Comparison of ENCODE assay signal across 9 cellular contexts in genomic region chr1:156624814-156625435, GRCh38. TPM values are rescaled to one million over a fixed set of nuclear protein-coding genes. Genes with fewer than 3 reads are reported as not detected.
DNase-seq lines count a peak whose midpoint lies in the region; ATAC-seq, FAIRE-seq and TF ChIP-seq lines count a peak whose summit lies in the region.
"Had no signal": no experiment of that assay in that cellular context is flagged by ENCODE, and none has a peak within 500 bp of the region (broad histone marks: within the 10 kb centered on the region; RNA-seq: fewer than 3 reads in every experiment).

No MANE protein-coding gene starts in this region.

- H3K9me3 Mint-ChIP-seq in activated CD4-positive, alpha-beta T cell treated with anti-CD3 and anti-CD28 coated beads, Interleukin-2, amount 10 ng/mL, durations not matched to agents 24 days and 14 days, result no peaks in the 10 kb centered on the region

- 24% methylated on average over 48 of the region's 55 CpGs for WGBS in GM12878 (ENCODE audit: insufficient coverage, insufficient replicate concordance, low lambda C conversion rate, missing lambda C conversion rate)
- 4% methylated on average over 25 of the region's 55 CpGs for WGBS in suprapubic skin

- TF ChIP-seq RAD21 in GM12878 (IDR thresholded peaks at IDR 0.05; ENCODE audit: insufficient read depth, low read depth, low read length), result no peak

- peaks cover 2% of the 10 kb centered on the region for H3K36me3 Mint-ChIP-seq in activated CD4-positive, alpha-beta T cell treated with anti-CD3 and anti-CD28 coated beads, Interleukin-2, amount 10 ng/mL, durations not matched to agents 24 days and 14 days (ENCODE audit: low read depth)

- no peak overlapping the region for H2AFZ ChIP-seq in GM12878 (ENCODE audit: control insufficient read depth, low read depth, low read length)

- peak overlapping the region; percentile 69 for H3K4me3 Mint-ChIP-seq in activated CD4-positive, alpha-beta T cell treated with anti-CD3 and anti-CD28 coated beads, Interleukin-2, amount 10 ng/mL, durations not matched to agents 24 days and 14 days

- H3K4me3 ChIP-seq in GM12878 (no peak overlapping the region), kidney (ENCODE audit: low read length in 2 of 2) (no peak overlapping the region), suprapubic skin (peak overlapping the region; percentile 42)

- peaks cover 9% of the 10 kb centered on the region for H3K4me1 Mint-ChIP-seq in activated CD4-positive, alpha-beta T cell treated with anti-CD3 and anti-CD28 coated beads, Interleukin-2, amount 10 ng/mL, durations not matched to agents 24 days and 14 days

- no peaks in the 10 kb centered on the region for H4K20me1 ChIP-seq in GM12878 (ENCODE audit: control insufficient read depth, insufficient read depth)

- intact Hi-C loops in activated CD4-positive, alpha-beta T cell treated with anti-CD3 and anti-CD28 coated beads, Interleukin-2, amount 10 ng/mL, durations not matched to agents 24 days and 14 days (cut with micrococcal nuclease), result loop anchor here (1.0 to 10.0 kb wide), 4 partner anchors 32 to 300 kb away; partner anchors contain the start of gene LRRC71
- intact Hi-C loops in GM12878 (cut with micrococcal nuclease; ENCODE audit: unreplicated experiment) (loop anchor here (10.0 kb wide), 1 partner anchor 100 kb away; the partner anchor contains the start of genes ISG20L2 and METTL25B), kidney (cut with DNase I) (no loop called here)

- peak; percentile 58 for DNase-seq in activated CD4-positive, alpha-beta T cell treated with anti-CD3 and anti-CD28 coated beads, Interleukin-2, amount 10 ng/mL, durations not matched to agents 24 days and 14 days
- no peak for DNase-seq in activated CD4-positive, alpha-beta T cell treated with anti-CD3 and anti-CD28 coated beads, Interleukin-2, amount 50 U/mL, for 1 hour
- no peak for DNase-seq in GM12878 (ENCODE audit: low read depth, low spot score)
- peak; percentile 79 for DNase-seq in kidney
- DNase-seq in suprapubic skin (ENCODE audit: low spot score in 2 of 2), result no peak
- no peak for DNase-seq in NCI-H2171 treated with DMSO at 0.1 percent for 48 hours (lab: John Stamatoyannopoulos, UW)
- no peak for DNase-seq in NCI-H2081 treated with DMSO at 0.1 percent for 48 hours (lab: John Stamatoyannopoulos, UW)
- DNase-seq in C1 segment of cervical spinal cord (lab: John Stamatoyannopoulos, UW), result no peak

- RAD21 ChIA-PET in GM12878 (lab: Charles Lee; ENCODE audit: unreplicated experiment), result interaction anchor here (0.7 to 2.1 kb wide), 6 partner anchors 31 to 179 kb away, joined by 3 to 9 read pairs (median 4); partner anchors contain the start of gene CRABP2

- SMC1A ChIA-PET in GM12878 (lab: Charles Lee; ENCODE audit: uncharacterized antibody, unreplicated experiment), result interaction anchor here (0.6 to 1.0 kb wide), 5 partner anchors 30 to 101 kb away, joined by 3 to 5 read pairs (median 3); no protein-coding TSS in a partner anchor

- in situ Hi-C loops in GM12878 (cut with MboI), result no loop called here

- H3K27ac ChIP-seq in GM12878 (ENCODE audit: control insufficient read depth, insufficient read depth), result no peak overlapping the region
- H3K27ac ChIP-seq in kidney (ENCODE audit: low read depth in 2 of 2, low read length in 2 of 2), result no peak overlapping the region
- H3K27ac ChIP-seq in suprapubic skin, result no peak overlapping the region

- POLR2A ChIA-PET in GM12878 (lab: Charles Lee), result interaction anchor here (0.6 kb wide), 1 partner anchor 666 kb away, joined by 3 read pairs; no protein-coding TSS in a partner anchor

- peaks cover 10 to 22% of the 10 kb centered on the region in 2 experiments for H3K27me3 ChIP-seq in GM12878 (replicated peaks in 1 of 2; ENCODE audit: control insufficient read depth in 2 of 2, insufficient read depth in 2 of 2, low read length in 1 of 2)
- peaks cover 82% of the 10 kb centered on the region for H3K27me3 ChIP-seq in suprapubic skin

- TF ChIP-seq EP300 in GM12878 (IDR thresholded peaks at IDR 0.05; ENCODE audit: borderline replicate concordance in 1 of 2, control insufficient read depth in 1 of 2, low read depth in 2 of 2, low read length in 2 of 2), result no peak
- no peak for TF ChIP-seq EP300 in suprapubic skin (IDR thresholded peaks at IDR 0.05)

- no TSS peak for BruUV-seq in GM12878 (replicated peaks; lab: Mats Ljungman, UMichigan)

- no peaks in the 10 kb centered on the region for H3K79me2 ChIP-seq in GM12878 (ENCODE audit: control insufficient read depth, insufficient read depth, low read length)

- peak; percentile 8; the same call in 2 of the 3 replicates for ATAC-seq in GM12878

- CTCF ChIA-PET in GM12878 (lab: Yijun Ruan, JAX), result interaction anchor here (0.5 to 9.2 kb wide), 16 partner anchors 12 to 398 kb away, joined by 3 to 208 read pairs (median 6); partner anchors contain the start of genes CRABP2 and NAXE

- H3K27me3 Mint-ChIP-seq in activated CD4-positive, alpha-beta T cell treated with anti-CD3 and anti-CD28 coated beads, Interleukin-2, amount 10 ng/mL, durations not matched to agents 24 days and 14 days, result peaks cover 62% of the 10 kb centered on the region

- H3K9ac ChIP-seq in GM12878 (ENCODE audit: control insufficient read depth, insufficient read depth, low read length), result no peak overlapping the region
- H3K9ac ChIP-seq in kidney (ENCODE audit: low read length in 2 of 2), result no peak overlapping the region

- H3K4me1 ChIP-seq in GM12878 (ENCODE audit: control insufficient read depth, insufficient read depth, low read length), result no peaks in the 10 kb centered on the region; the same call in 1 of the 2 replicates
- peaks cover 0 to 15% of the 10 kb centered on the region in 2 donors for H3K4me1 ChIP-seq in kidney (ENCODE audit: control insufficient read depth in 1 of 2, insufficient read depth in 1 of 2, low read depth in 1 of 2, low read length in 2 of 2)
- peaks cover 21% of the 10 kb centered on the region for H3K4me1 ChIP-seq in suprapubic skin

- TF ChIP-seq POLR2A in GM12878 (IDR thresholded peaks at IDR 0.05; ENCODE audit: low read depth, low read length) (no peak), suprapubic skin (IDR thresholded peaks at IDR 0.05) (no peak)

- H3K36me3 ChIP-seq in GM12878 (ENCODE audit: control insufficient read depth in 2 of 2, insufficient read depth in 2 of 2, low read length in 1 of 2) (no peaks in the 10 kb centered on the region), kidney (ENCODE audit: control insufficient read depth in 1 of 2, insufficient read depth in 2 of 2, low read length in 2 of 2) (no peaks in the 10 kb centered on the region), suprapubic skin (no peaks in the 10 kb centered on the region)

- no peak overlapping the region for H3K27ac Mint-ChIP-seq in activated CD4-positive, alpha-beta T cell treated with anti-CD3 and anti-CD28 coated beads, Interleukin-2, amount 10 ng/mL, durations not matched to agents 24 days and 14 days

- TF ChIP-seq CTCF in GM12878 (IDR thresholded peaks at IDR 0.05 in 2 of 3, conservative IDR thresholded peaks at IDR 0.05 in 1 of 3; ENCODE audit: control insufficient read depth in 2 of 3, extremely low read depth in 1 of 3, insufficient read depth in 1 of 3, low read depth in 3 of 3, low read length in 3 of 3) (no peak), kidney (IDR thresholded peaks at IDR 0.05; ENCODE audit: borderline replicate concordance, extremely low read depth, insufficient read depth) (no peak), suprapubic skin (IDR thresholded peaks at IDR 0.05) (no peak)

- FAIRE-seq in GM12878 (lab: Jason Lieb, UNC) (no peak), kidney (lab: Jason Lieb, UNC) (no peak)

- H3K9me3 ChIP-seq in GM12878 (replicated peaks; ENCODE audit: control insufficient read depth, insufficient read depth, low read length) (no peaks in the 10 kb centered on the region), kidney (ENCODE audit: control insufficient read depth in 1 of 2, low read length in 2 of 2) (no peaks in the 10 kb centered on the region), suprapubic skin (no peaks in the 10 kb centered on the region)

- H3K4me2 ChIP-seq in GM12878 (ENCODE audit: control insufficient read depth, insufficient read depth), result no peak overlapping the region

RNA-seq across cellular contexts. Expression of gene HAPLN2, which starts 5.7 kb away (rescaled TPM):
- not detected in 2 replicates for total RNA-seq in activated CD4-positive, alpha-beta T cell treated with anti-CD3 and anti-CD28 coated beads, Interleukin-2, amount 10 ng/mL, durations not matched to agents 24 days and 14 days
- total RNA-seq in GM12878 (2013; cell fraction: nucleolus; rRNA removed), result not detected in 2 replicates
- total RNA-seq in GM12878 (2014; rRNA removed) (not detected in 2 replicates), GM12878 (2014; rRNA removed; fragmentation: Illumina TruSeq; extraction: Trizol) (not detected in 2 replicates), GM12878 (2021) (not detected in 2 replicates), kidney (1.9 TPM), suprapubic skin (1 to 10 TPM in 2 of 4 donors, not detected in 2; 1.0 to 2.9 TPM)
- polyA plus RNA-seq in GM12878 (2011; ENCODE audit: low read depth), result not detected
- polyA plus RNA-seq in GM12878 (2011; rRNA removed) (not detected in 2 replicates), GM12878 (2014; fragmentation: Illumina TruSeq; extraction: Trizol) (not detected in 2 replicates), GM12878 (2014; fragmentation: Nextera tagmentation; extraction: Ambion mirVana) (not detected), GM12878 (2014; rRNA removed) (0.15 TPM in 1 of 2 replicates, not detected in the other), GM12878 (2016; fragmentation: Nextera tagmentation; extraction: Ambion mirVana) (under 1 TPM in 1 of 2 experiments, not detected in 1; 0.24 TPM), kidney (ENCODE audit: insufficient read depth, low read depth, low replicate concordance) (0.30 TPM)
- 0.07 and 0.12 TPM in 2 replicates for polyA plus RNA-seq in GM12878 (2011; cell fraction: cytosol; rRNA removed)
- 0.79 and 1.1 TPM in 2 replicates for polyA plus RNA-seq in GM12878 (2011; cell fraction: nucleus; rRNA removed)
- 0.11 TPM in 1 of 2 replicates, not detected in the other for polyA plus RNA-seq in GM12878 (2012)
- polyA minus RNA-seq in GM12878 (2011; rRNA and poly(A)+ RNA removed), result not detected in 2 replicates
- not detected in 2 replicates for polyA minus RNA-seq in GM12878 (2011; cell fraction: cytosol; rRNA and poly(A)+ RNA removed)
- not detected in 2 replicates for polyA minus RNA-seq in GM12878 (2011; cell fraction: nucleus; rRNA and poly(A)+ RNA removed)
- total RNA-seq: activated CD8-positive, alpha-beta memory T cell treated with anti-CD3 and anti-CD28 coated beads for 36 hours had no signal

RNA-seq across cellular contexts. Expression of gene BCAN, which starts 17.0 kb away (rescaled TPM):
- not detected in 2 replicates for total RNA-seq in activated CD4-positive, alpha-beta T cell treated with anti-CD3 and anti-CD28 coated beads, Interleukin-2, amount 10 ng/mL, durations not matched to agents 24 days and 14 days
- total RNA-seq in GM12878 (2013; cell fraction: nucleolus; rRNA removed), result 0.40 and 0.44 TPM in 2 replicates
- total RNA-seq in GM12878 (2014; rRNA removed), result 0.11 and 0.40 TPM in 2 replicates
- 0.09 TPM in 1 of 2 replicates, not detected in the other for total RNA-seq in GM12878 (2014; rRNA removed; fragmentation: Illumina TruSeq; extraction: Trizol)
- total RNA-seq in GM12878 (2021), result 0.18 and 0.24 TPM in 2 replicates
- 0.16 TPM for polyA plus RNA-seq in GM12878 (2011; ENCODE audit: low read depth)
- 0.04 and 0.10 TPM in 2 replicates for polyA plus RNA-seq in GM12878 (2011; rRNA removed)
- polyA plus RNA-seq in GM12878 (2011; cell fraction: cytosol; rRNA removed), result 0.22 and 0.27 TPM in 2 replicates
- polyA plus RNA-seq in GM12878 (2011; cell fraction: nucleus; rRNA removed), result 0.31 and 0.47 TPM in 2 replicates
- 0.26 and 0.31 TPM in 2 replicates for polyA plus RNA-seq in GM12878 (2012)
- polyA plus RNA-seq in GM12878 (2014; fragmentation: Illumina TruSeq; extraction: Trizol), result 0.12 and 0.17 TPM in 2 replicates
- under 1 TPM; 0.05 to 0.06 TPM for polyA plus RNA-seq in GM12878 (2014; fragmentation: Nextera tagmentation; extraction: Ambion mirVana)
- polyA plus RNA-seq in GM12878 (2014; rRNA removed), result 0.23 and 0.25 TPM in 2 replicates
- polyA plus RNA-seq in GM12878 (2016; fragmentation: Nextera tagmentation; extraction: Ambion mirVana), result 1 to 10 TPM in 1 of 2 experiments, under 1 TPM in 1; 0.75 to 1.3 TPM
- 0.15 TPM in 1 of 2 replicates, not detected in the other for polyA minus RNA-seq in GM12878 (2011; rRNA and poly(A)+ RNA removed)
- not detected in 2 replicates for polyA minus RNA-seq in GM12878 (2011; cell fraction: cytosol; rRNA and poly(A)+ RNA removed)
- polyA minus RNA-seq in GM12878 (2011; cell fraction: nucleus; rRNA and poly(A)+ RNA removed), result not detected in 2 replicates
- total RNA-seq in kidney, result 0.19 TPM
- 0.45 TPM for polyA plus RNA-seq in kidney (ENCODE audit: insufficient read depth, low read depth, low replicate concordance)
- 10 to 100 TPM; 17.8 to 41.2 (median 29.4) TPM for total RNA-seq in suprapubic skin
- total RNA-seq: activated CD8-positive, alpha-beta memory T cell treated with anti-CD3 and anti-CD28 coated beads for 36 hours had no signal

RNA-seq across cellular contexts. Expression of gene GPATCH4, which starts 23.6 kb away (rescaled TPM):
- total RNA-seq in activated CD4-positive, alpha-beta T cell treated with anti-CD3 and anti-CD28 coated beads, Interleukin-2, amount 10 ng/mL, durations not matched to agents 24 days and 14 days, result 99.0 and 99.2 TPM in 2 replicates
- 62.1 and 73.0 TPM in 2 replicates for total RNA-seq in GM12878 (2013; cell fraction: nucleolus; rRNA removed)
- total RNA-seq in GM12878 (2014; rRNA removed), result 33.5 and 35.5 TPM in 2 replicates
- total RNA-seq in GM12878 (2014; rRNA removed; fragmentation: Illumina TruSeq; extraction: Trizol), result 62.1 and 65.3 TPM in 2 replicates
- 53.2 and 60.7 TPM in 2 replicates for total RNA-seq in GM12878 (2021)
- 44.4 TPM for polyA plus RNA-seq in GM12878 (2011; ENCODE audit: low read depth)
- polyA plus RNA-seq in GM12878 (2011; rRNA removed), result 50.0 and 55.9 TPM in 2 replicates
- 33.6 and 44.2 TPM in 2 replicates for polyA plus RNA-seq in GM12878 (2011; cell fraction: cytosol; rRNA removed)
- polyA plus RNA-seq in GM12878 (2011; cell fraction: nucleus; rRNA removed), result 49.9 and 57.1 TPM in 2 replicates
- polyA plus RNA-seq in GM12878 (2012), result 29.2 and 43.3 TPM in 2 replicates
- 89.3 and 95.9 TPM in 2 replicates for polyA plus RNA-seq in GM12878 (2014; fragmentation: Illumina TruSeq; extraction: Trizol)
- polyA plus RNA-seq in GM12878 (2014; fragmentation: Nextera tagmentation; extraction: Ambion mirVana), result 10 to 100 TPM; 82.5 to 90.4 TPM
- polyA plus RNA-seq in GM12878 (2014; rRNA removed), result 49.6 and 49.9 TPM in 2 replicates
- 100 to 1,000 TPM; 108 to 111 TPM for polyA plus RNA-seq in GM12878 (2016; fragmentation: Nextera tagmentation; extraction: Ambion mirVana)
- polyA minus RNA-seq in GM12878 (2011; rRNA and poly(A)+ RNA removed), result 55.6 and 71.4 TPM in 2 replicates
- polyA minus RNA-seq in GM12878 (2011; cell fraction: cytosol; rRNA and poly(A)+ RNA removed), result 13.2 and 19.0 TPM in 2 replicates
- polyA minus RNA-seq in GM12878 (2011; cell fraction: nucleus; rRNA and poly(A)+ RNA removed), result 40.1 and 73.7 TPM in 2 replicates
- total RNA-seq in kidney, result 24.0 TPM
- 26.2 TPM for polyA plus RNA-seq in kidney (ENCODE audit: insufficient read depth, low read depth, low replicate concordance)
- total RNA-seq in suprapubic skin, result 10 to 100 TPM; 15.9 to 25.1 (median 20.5) TPM

RNA-seq across cellular contexts. Expression of gene NAXE, which starts 33.3 kb away (rescaled TPM):
- total RNA-seq in activated CD4-positive, alpha-beta T cell treated with anti-CD3 and anti-CD28 coated beads, Interleukin-2, amount 10 ng/mL, durations not matched to agents 24 days and 14 days, result 84.1 and 90.2 TPM in 2 replicates
- total RNA-seq in GM12878 (2013; cell fraction: nucleolus; rRNA removed), result 19.2 and 22.0 TPM in 2 replicates
- total RNA-seq in GM12878 (2014; rRNA removed) (85.1 and 90.3 TPM in 2 replicates), GM12878 (2014; rRNA removed; fragmentation: Illumina TruSeq; extraction: Trizol) (56.5 and 56.6 TPM in 2 replicates), GM12878 (2021) (77.0 and 77.9 TPM in 2 replicates), kidney (78.0 TPM), suprapubic skin (10 to 100 TPM; 42.7 to 80.8 (median 63.3) TPM)
- polyA plus RNA-seq in GM12878 (2011; ENCODE audit: low read depth), result 17.5 TPM
- polyA plus RNA-seq in GM12878 (2011; rRNA removed) (15.4 and 17.8 TPM in 2 replicates), GM12878 (2014; fragmentation: Illumina TruSeq; extraction: Trizol) (58.6 and 72.4 TPM in 2 replicates), GM12878 (2014; fragmentation: Nextera tagmentation; extraction: Ambion mirVana) (10 to 100 TPM; 18.1 to 65.1 TPM), GM12878 (2014; rRNA removed) (64.3 and 66.3 TPM in 2 replicates), GM12878 (2016; fragmentation: Nextera tagmentation; extraction: Ambion mirVana) (10 to 100 TPM; 84.2 to 93.3 TPM), kidney (ENCODE audit: insufficient read depth, low read depth, low replicate concordance) (221 TPM)
- polyA plus RNA-seq in GM12878 (2011; cell fraction: cytosol; rRNA removed), result 32.5 and 32.7 TPM in 2 replicates
- polyA plus RNA-seq in GM12878 (2011; cell fraction: nucleus; rRNA removed), result 17.5 and 23.9 TPM in 2 replicates
- polyA plus RNA-seq in GM12878 (2012), result 37.5 and 46.4 TPM in 2 replicates
- polyA minus RNA-seq in GM12878 (2011; rRNA and poly(A)+ RNA removed), result 14.3 and 25.8 TPM in 2 replicates
- polyA minus RNA-seq in GM12878 (2011; cell fraction: cytosol; rRNA and poly(A)+ RNA removed), result 8.3 and 11.0 TPM in 2 replicates
- polyA minus RNA-seq in GM12878 (2011; cell fraction: nucleus; rRNA and poly(A)+ RNA removed), result 12.7 and 14.5 TPM in 2 replicates

RNA-seq across cellular contexts. Expression of gene TTC24, which starts 45.4 kb away (rescaled TPM):
- 4.6 and 5.4 TPM in 2 replicates for total RNA-seq in activated CD4-positive, alpha-beta T cell treated with anti-CD3 and anti-CD28 coated beads, Interleukin-2, amount 10 ng/mL, durations not matched to agents 24 days and 14 days
- not detected in 2 replicates for total RNA-seq in GM12878 (2013; cell fraction: nucleolus; rRNA removed)
- total RNA-seq in GM12878 (2014; rRNA removed) (4.5 and 4.6 TPM in 2 replicates), GM12878 (2014; rRNA removed; fragmentation: Illumina TruSeq; extraction: Trizol) (2.1 and 2.9 TPM in 2 replicates), GM12878 (2021) (4.7 and 6.4 TPM in 2 replicates), kidney (0.57 TPM), suprapubic skin (not detected)
- polyA plus RNA-seq in GM12878 (2011; ENCODE audit: low read depth), result 1.6 TPM
- polyA plus RNA-seq in GM12878 (2011; rRNA removed) (not detected in 2 replicates), GM12878 (2014; fragmentation: Illumina TruSeq; extraction: Trizol) (1.4 and 4.0 TPM in 2 replicates), GM12878 (2014; fragmentation: Nextera tagmentation; extraction: Ambion mirVana) (under 1 TPM; 0.05 TPM), GM12878 (2014; rRNA removed) (3.7 and 4.2 TPM in 2 replicates), GM12878 (2016; fragmentation: Nextera tagmentation; extraction: Ambion mirVana) (1 to 10 TPM; 1.4 to 1.9 TPM), kidney (ENCODE audit: insufficient read depth, low read depth, low replicate concordance) (not detected)
- 0.05 TPM in 1 of 2 replicates, not detected in the other for polyA plus RNA-seq in GM12878 (2011; cell fraction: cytosol; rRNA removed)
- 0.13 and 0.16 TPM in 2 replicates for polyA plus RNA-seq in GM12878 (2011; cell fraction: nucleus; rRNA removed)
- polyA plus RNA-seq in GM12878 (2012), result 2.7 and 2.9 TPM in 2 replicates
- polyA minus RNA-seq in GM12878 (2011; rRNA and poly(A)+ RNA removed), result not detected in 2 replicates
- polyA minus RNA-seq in GM12878 (2011; cell fraction: cytosol; rRNA and poly(A)+ RNA removed), result not detected in 2 replicates
- not detected in 2 replicates for polyA minus RNA-seq in GM12878 (2011; cell fraction: nucleus; rRNA and poly(A)+ RNA removed)

Comparison
In these comparisons a context has a peak if more than half of its experiments do, and no peak if none do; other contexts are left out.
1. DNase-seq: peak in activated CD4-positive, alpha-beta T cell treated with anti-CD3 and anti-CD28 coated beads, Interleukin-2, amount 10 ng/mL, durations not matched to agents 24 days and 14 days (single experiment) and kidney (single experiment); none in activated CD4-positive, alpha-beta T cell treated with anti-CD3 and anti-CD28 coated beads, Interleukin-2, amount 50 U/mL, for 1 hour (single experiment), GM12878 (single experiment), suprapubic skin (0 of 2), NCI-H2171 treated with DMSO at 0.1 percent for 48 hours (single experiment), NCI-H2081 treated with DMSO at 0.1 percent for 48 hours (single experiment) and C1 segment of cervical spinal cord (0 of 14).
2. RNA of gene BCAN, which starts 17.0 kb away (total RNA-seq): 17.8 to 41.2 TPM in suprapubic skin; 0.19 TPM in kidney (single experiment), 0.09 to 0.44 TPM in GM12878 and not detected in activated CD4-positive, alpha-beta T cell treated with anti-CD3 and anti-CD28 coated beads, Interleukin-2, amount 10 ng/mL, durations not matched to agents 24 days and 14 days; every median in the first group is over 10 times any median in the second.